In the genomic region with DNA sequence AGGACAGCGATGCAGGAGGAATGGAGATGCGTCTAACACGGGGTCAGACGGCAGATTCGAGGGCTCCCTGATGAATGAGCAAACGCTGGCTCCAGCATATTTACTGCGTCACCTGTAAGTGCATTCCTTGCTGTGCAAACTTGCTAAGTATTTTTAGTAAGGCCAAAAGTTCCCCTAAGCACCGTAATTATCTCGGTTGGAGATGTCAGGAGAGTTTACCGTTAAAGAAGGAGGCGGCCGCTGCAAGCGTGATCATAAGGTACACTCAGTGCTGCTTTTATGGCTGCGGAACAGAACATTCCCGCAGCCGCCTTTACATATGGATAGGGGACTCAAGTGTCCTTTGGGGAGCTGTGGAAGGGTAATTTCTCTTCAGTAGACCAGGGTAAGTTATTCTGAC, we compare ENCODE assay signal across 21 cellular contexts.
DNase-seq lines count a peak whose midpoint lies in the region; ATAC-seq and TF ChIP-seq lines count a peak whose summit lies in the region.
"Had no signal": no experiment of that assay in that cellular context is flagged by ENCODE, and none has a peak within 500 bp of the region (broad histone marks: within the 10 kb centered on the region; RNA-seq: fewer than 3 reads in every experiment).

No MANE protein-coding gene starts in this region.

- no peaks in the 10 kb centered on the region for H3K36me3 ChIP-seq in left lung
- no peaks in the 10 kb centered on the region for H3K36me3 ChIP-seq in upper lobe of right lung

- no peak overlapping the region for H3K27ac ChIP-seq in left lung
- no peak overlapping the region for H3K27ac ChIP-seq in upper lobe of right lung
- H3K27ac ChIP-seq: 22Rv1 had no signal

- ATAC-seq in left lung, result peak; percentile 86
- ATAC-seq in upper lobe of right lung, result peak; percentile 80
- ATAC-seq in HG03571 (IDR thresholded peaks at IDR 0.05; ENCODE audit: unreplicated experiment), result no peak
- ATAC-seq: GM12878, HepG2, PC-3 had no signal

- intact Hi-C loops in left lung (cut with DNase I), result no loop called here
- intact Hi-C loops in upper lobe of right lung (cut with DNase I), result no loop called here

- TF ChIP-seq CTCF in left lung (IDR thresholded peaks at IDR 0.05), result no peak
- TF ChIP-seq CTCF in upper lobe of right lung (IDR thresholded peaks at IDR 0.05), result no peak

- DNase-seq in NCI-H2107 treated with DMSO at 0.1 percent for 48 hours (lab: John Stamatoyannopoulos, UW; ENCODE audit: unreplicated experiment), result peak; percentile 75
- no peak for DNase-seq in NCI-H2107 (lab: John Stamatoyannopoulos, UW)
- DNase-seq in NCI-H2227 treated with DMSO at 0.1 percent for 48 hours (lab: John Stamatoyannopoulos, UW), result peak; percentile 37
- DNase-seq in left lung, result peak in 1 of 2 donors; percentile 35
- no peak for DNase-seq in upper lobe of right lung
- no peak for DNase-seq in HUDEP-2 (lab: John Stamatoyannopoulos, UW; ENCODE audit: unreplicated experiment in 76 of 76)
- no peak for DNase-seq in NCI-H2196 treated with DMSO at 0.1 percent for 48 hours (lab: John Stamatoyannopoulos, UW; ENCODE audit: unreplicated experiment)
- DNase-seq: GF-D8, KBM-7, NCI-H1105 treated with DMSO at 0.1 percent for 48 hours, NCI-H2029 treated with DMSO at 0.1 percent for 48 hours, NCI-H446, NCI-H82, PC-3, RPMI8226, SHP77 treated with DMSO at 0.1 percent for 48 hours, SK-N-SH had no signal

- no peaks in the 10 kb centered on the region for H3K4me1 ChIP-seq in left lung
- H3K4me1 ChIP-seq in upper lobe of right lung, result no peaks in the 10 kb centered on the region

- H3K4me3 ChIP-seq in left lung (no peak overlapping the region), upper lobe of right lung (no peak overlapping the region)
- H3K4me3 ChIP-seq: GM12878 had no signal

- H3K27me3 ChIP-seq in left lung (peaks cover 0 to 5% of the 10 kb centered on the region in 2 donors), upper lobe of right lung (no peaks in the 10 kb centered on the region)

- no peaks in the 10 kb centered on the region for H3K9me3 ChIP-seq in left lung
- no peaks in the 10 kb centered on the region for H3K9me3 ChIP-seq in upper lobe of right lung
- H3K9me3 ChIP-seq: SK-N-SH had no signal

Comparison
In these comparisons a context has a peak if more than half of its experiments do, and no peak if none do; other contexts are left out.
1. DNase-seq: peak in NCI-H2107 treated with DMSO at 0.1 percent for 48 hours (single experiment) and NCI-H2227 treated with DMSO at 0.1 percent for 48 hours (single experiment); none in NCI-H2107 (single experiment), upper lobe of right lung (single experiment), HUDEP-2 (0 of 76) and NCI-H2196 treated with DMSO at 0.1 percent for 48 hours (single experiment).